In the genomic region with DNA sequence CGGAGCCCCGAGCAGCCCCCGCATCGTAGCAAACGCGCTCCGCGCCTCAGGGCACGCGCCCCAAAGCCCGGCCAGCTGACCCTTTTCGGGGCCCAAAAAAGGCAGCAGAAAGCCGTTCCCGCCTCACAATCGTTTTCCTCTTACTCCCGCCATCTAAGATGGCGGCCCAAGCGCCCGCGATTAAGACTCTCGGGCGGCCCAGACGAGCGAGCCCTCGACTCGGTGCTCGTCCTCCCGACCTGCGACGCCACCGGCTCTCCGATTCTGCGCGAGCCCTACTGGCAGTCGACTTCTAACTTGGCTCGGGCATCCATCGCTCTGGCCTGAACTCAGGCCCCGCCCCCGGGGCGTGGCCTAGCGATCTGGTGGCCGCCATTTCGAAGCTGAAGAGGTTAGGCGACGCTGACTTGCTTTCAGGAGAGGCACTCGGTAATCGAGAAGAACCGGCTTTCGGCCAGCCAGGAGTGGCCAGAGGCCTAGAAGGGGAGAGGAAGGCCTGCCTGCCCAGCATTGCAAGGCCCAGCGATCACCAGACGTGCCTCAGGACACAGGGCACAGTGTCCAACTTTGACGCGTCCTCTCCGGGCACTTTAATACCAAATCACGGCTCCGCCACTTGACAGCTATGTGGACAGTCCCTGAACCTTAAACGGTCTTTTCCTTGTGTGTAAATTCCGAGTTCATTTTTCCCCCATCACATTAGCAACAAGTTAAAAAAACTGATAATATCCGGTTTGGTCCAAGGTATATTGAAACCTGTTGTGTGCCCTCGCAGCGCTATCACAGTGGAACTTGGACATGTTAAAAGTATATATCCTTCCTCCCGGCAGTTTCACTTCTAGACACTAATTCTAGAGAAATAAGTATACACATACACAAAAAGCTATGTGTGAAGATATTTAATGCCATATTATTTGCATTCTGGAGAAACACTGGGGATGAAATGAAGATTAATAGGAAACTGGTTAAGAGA, we compare ENCODE assay signal across 8 cellular contexts. TPM values are rescaled to one million over a fixed set of nuclear protein-coding genes. Genes with fewer than 3 reads are reported as not detected.
DNase-seq lines count a peak whose midpoint lies in the region; ATAC-seq and TF ChIP-seq lines count a peak whose summit lies in the region.

A gene (minus strand): TSS at position 182 of the 973 bp plus-strand sequence. CDS start 45,396 bp downstream, outside the sequence.

- H3K4me1 ChIP-seq in testis: peaks cover 7% of the 10 kb centered on the region

- peak; percentile 83 for TF ChIP-seq POLR2A in testis (IDR thresholded peaks at IDR 0.05)

- peak; percentile 88 for ATAC-seq in HG02610 (IDR thresholded peaks at IDR 0.05; ENCODE audit: unreplicated experiment)
- ATAC-seq in activated naive CD4-positive, alpha-beta T cell treated with anti-CD3 and anti-CD28 coated beads, Interleukin-2, amount 50 U/mL, for 72 hours: peak; percentile 94 to 96
- ATAC-seq in omental fat pad (ENCODE audit: low FRiP score): peak; percentile 98

- H3K36me3 Mint-ChIP-seq in activated naive CD4-positive, alpha-beta T cell treated with anti-CD3 and anti-CD28 coated beads, Interleukin-2, amount 50 U/mL, for 72 hours: peaks cover 15 to 19% of the 10 kb centered on the region in 2 donors

- no peak for TF ChIP-seq CTCF in omental fat pad (IDR thresholded peaks at IDR 0.05)
- TF ChIP-seq CTCF in testis (IDR thresholded peaks at IDR 0.05): peak in 1 of 3 experiments; percentile 17

- DNase-seq in NCI-H1092 treated with DMSO at 0.1 percent for 48 hours (lab: John Stamatoyannopoulos, UW) (peak; percentile 98), SKM-1 (lab: John Stamatoyannopoulos, UW; ENCODE audit: unreplicated experiment) (peak; percentile 96), glomerular endothelial cell (ENCODE audit: extremely low read depth, low read depth, low spot score) (peak; percentile 85), omental fat pad (ENCODE audit: low spot score) (peak; percentile 91), testis (peak; percentile 99)
- peak; percentile 97 to 98 for DNase-seq in activated naive CD4-positive, alpha-beta T cell treated with anti-CD3 and anti-CD28 coated beads, Interleukin-2, amount 50 U/mL, for 72 hours (ENCODE audit: low spot score in 2 of 2)

- H3K9me3 ChIP-seq in testis: no peaks in the 10 kb centered on the region

- H3K27ac ChIP-seq in testis: peak within 1 kb of the TSS; percentile 99 to 100

- WGBS in testis, 2 donors: 0 to 1% methylated on average over 27 to 52 of the region's 62 CpGs

- no peaks in the 10 kb centered on the region for H3K36me3 ChIP-seq in testis (ENCODE audit: low read depth, missing control alignments)

- H3K4me3 ChIP-seq in GM08714 (ENCODE audit: low read length): peak within 1 kb of the TSS; percentile 95
- H3K4me3 ChIP-seq in testis: peak within 1 kb of the TSS; percentile 96 to 100

- peak within 1 kb of the TSS; percentile 94 to 100 for H3K27ac Mint-ChIP-seq in activated naive CD4-positive, alpha-beta T cell treated with anti-CD3 and anti-CD28 coated beads, Interleukin-2, amount 50 U/mL, for 72 hours

- intact Hi-C loops in testis (cut with DNase I; ENCODE audit: low total_unique reads): no loop called here

- H3K27me3 ChIP-seq in testis: no peaks in the 10 kb centered on the region

- no peaks in the 10 kb centered on the region for H3K9me3 Mint-ChIP-seq in activated naive CD4-positive, alpha-beta T cell treated with anti-CD3 and anti-CD28 coated beads, Interleukin-2, amount 50 U/mL, for 72 hours

RNA-seq across cellular contexts. Expression of the gene that starts here (rescaled TPM):
- total RNA-seq in activated naive CD4-positive, alpha-beta T cell treated with anti-CD3 and anti-CD28 coated beads, Interleukin-2, amount 50 U/mL, for 72 hours: 10 to 100 TPM; 75.9 to 97.0 TPM
- total RNA-seq in glomerular endothelial cell: 55.7 and 72.3 TPM in 2 replicates
- total RNA-seq in omental fat pad: 100 to 1,000 TPM in 2 of 4 donors, 10 to 100 TPM in 2; 83.4 to 120 (median 106) TPM
- 100 to 1,000 TPM; 133 to 138 TPM for total RNA-seq in testis
- 68.7 TPM for polyA plus RNA-seq in testis (ENCODE audit: insufficient read depth, low read depth, low replicate concordance)

Comparison
In these comparisons a context has a peak if more than half of its experiments do, and no peak if none do; other contexts are left out.
1. Peak in every context shown above with its lines: DNase-seq, ATAC-seq, H3K4me3 ChIP-seq and H3K27ac ChIP-seq.